ENCODE assay signal across 9 cellular contexts in genomic region chr1:182064611-182065010, GRCh38. TPM values are rescaled to one million over a fixed set of nuclear protein-coding genes. Genes with fewer than 3 reads are reported as not detected.
"Had no signal": no experiment of that assay in that cellular context is flagged by ENCODE, and none has a peak within 500 bp of the region (broad histone marks: within the 10 kb centered on the region; RNA-seq: fewer than 3 reads in every experiment).

No MANE protein-coding gene starts in this region.

- H3K36me3 ChIP-seq: HAP-1 had no signal

- ATAC-seq: GM23338, HCT116 had no signal

- H3K9me3 Mint-ChIP-seq: HFFc6 had no signal

- H3K4me2 ChIP-seq: GM23338 had no signal

- H3K4me3 Mint-ChIP-seq: GM23338, H9, HFFc6 had no signal

- H2AFZ ChIP-seq: GM23248, GM23338 had no signal

- DNase-seq: GM23248, GOT3, H7, H9, HCEC 1CT, HFFc6 had no signal

- H3K27ac ChIP-seq: GM23248 had no signal

- H3K4me1 ChIP-seq: HAP-1 had no signal

- H3K4me3 ChIP-seq: GM23248, GM23338, HAP-1 had no signal

- H3K9me3 ChIP-seq: HAP-1 had no signal

- H3K27ac Mint-ChIP-seq: GM23338, H9, HFFc6 had no signal

- H3K9ac ChIP-seq: GM23248 had no signal

RNA-seq across cellular contexts. Expression of gene ZNF648, which starts 3.1 kb away (rescaled TPM):
- total RNA-seq: GM23248, HFFc6 had no signal
- polyA plus RNA-seq: GM23248 had no signal
